ENCODE assay signal across 8 cellular contexts in genomic region chr15:85858586-85859375, GRCh38.
DNase-seq lines count a peak whose midpoint lies in the region; ATAC-seq and TF ChIP-seq lines count a peak whose summit lies in the region.

No MANE protein-coding gene starts in this region.

- H3K4me3 ChIP-seq in foreskin fibroblast (ENCODE audit: low read depth in 1 of 2, low read length in 2 of 2) (no peak overlapping the region), testis (no peak overlapping the region)

- H3K4me3 Mint-ChIP-seq in IgD-negative memory B cell = peak overlapping the region in 3 of 4 donors; percentile 42 to 73 (median 67)
- peak overlapping the region; percentile 47 for H3K4me3 Mint-ChIP-seq in activated T-helper 2 cell treated with anti-CD3 and anti-CD28 coated beads, Interferon-gamma antibody, Interleukin-2, Interleukin-4, amounts not matched to agents 10 μg/mL and 5 μg/mL and 100 μg/mL, durations not matched to agents 14 hours and 24 hours and 36 hours (ENCODE audit: low read depth)

- intact Hi-C loops in activated T-helper 2 cell treated with anti-CD3 and anti-CD28 coated beads, Interferon-gamma antibody, Interleukin-2, Interleukin-4, amounts not matched to agents 10 μg/mL and 5 μg/mL and 100 μg/mL, durations not matched to agents 14 hours and 24 hours and 36 hours (cut with micrococcal nuclease) = loop anchor here (10.0 kb wide), 1 partner anchor 376 kb away; no protein-coding TSS in a partner anchor
- intact Hi-C loops in testis (cut with DNase I; ENCODE audit: low total_unique reads) = no loop called here

- H3K27ac Mint-ChIP-seq in IgD-negative memory B cell = peak overlapping the region in 2 of 3 donors; percentile 63 to 77
- no peak overlapping the region for H3K27ac Mint-ChIP-seq in activated T-helper 2 cell treated with anti-CD3 and anti-CD28 coated beads, Interferon-gamma antibody, Interleukin-2, Interleukin-4, amounts not matched to agents 10 μg/mL and 5 μg/mL and 100 μg/mL, durations not matched to agents 14 hours and 24 hours and 36 hours

- TF ChIP-seq POLR2A in testis (IDR thresholded peaks at IDR 0.05) = no peak

- no peaks in the 10 kb centered on the region for H3K27me3 ChIP-seq in testis

- TF ChIP-seq CTCF in foreskin fibroblast (IDR thresholded peaks at IDR 0.05; ENCODE audit: low read depth, low read length) (peak; percentile 65), testis (IDR thresholded peaks at IDR 0.05) (peak; percentile 50 to 74 (median 65))

- H3K27ac ChIP-seq in testis = no peak overlapping the region

- no peaks in the 10 kb centered on the region for H3K36me3 Mint-ChIP-seq in IgD-negative memory B cell
- H3K36me3 Mint-ChIP-seq in activated T-helper 2 cell treated with anti-CD3 and anti-CD28 coated beads, Interferon-gamma antibody, Interleukin-2, Interleukin-4, amounts not matched to agents 10 μg/mL and 5 μg/mL and 100 μg/mL, durations not matched to agents 14 hours and 24 hours and 36 hours (ENCODE audit: low read depth) = no peaks in the 10 kb centered on the region

- WGBS in testis, 2 donors = 14 to 22% methylated on average over 3 to 19 of the region's 19 CpGs

- peak; percentile 95 for ATAC-seq in GM21619 (IDR thresholded peaks at IDR 0.05; ENCODE audit: unreplicated experiment)

- peaks cover 20% of the 10 kb centered on the region for H3K27me3 Mint-ChIP-seq in IgD-negative memory B cell
- peaks cover 28% of the 10 kb centered on the region for H3K27me3 Mint-ChIP-seq in activated T-helper 2 cell treated with anti-CD3 and anti-CD28 coated beads, Interferon-gamma antibody, Interleukin-2, Interleukin-4, amounts not matched to agents 10 μg/mL and 5 μg/mL and 100 μg/mL, durations not matched to agents 14 hours and 24 hours and 36 hours (ENCODE audit: low read depth)

- DNase-seq in Daoy (ENCODE audit: low read depth) (peak; percentile 54), RPMI7951 (ENCODE audit: low read depth) (peak; percentile 68), foreskin fibroblast (peak; percentile 38 to 78), nucleus accumbens (lab: John Stamatoyannopoulos, UW) (peak in 48 of 56 donors; percentile 9 to 81 (median 38)), testis (peak; percentile 77)
- DNase-seq in activated T-helper 2 cell treated with anti-CD3 and anti-CD28 coated beads, Interferon-gamma antibody, Interleukin-2, Interleukin-4, amounts not matched to agents 10 μg/mL and 5 μg/mL and 100 μg/mL, durations not matched to agents 14 hours and 24 hours and 36 hours (ENCODE audit: low spot score) = peak; percentile 61

- peaks cover 6 to 15% (median 9%) of the 10 kb centered on the region in 3 donors for H3K4me1 Mint-ChIP-seq in IgD-negative memory B cell
- peaks cover 6% of the 10 kb centered on the region for H3K4me1 Mint-ChIP-seq in activated T-helper 2 cell treated with anti-CD3 and anti-CD28 coated beads, Interferon-gamma antibody, Interleukin-2, Interleukin-4, amounts not matched to agents 10 μg/mL and 5 μg/mL and 100 μg/mL, durations not matched to agents 14 hours and 24 hours and 36 hours (ENCODE audit: low read depth)

- no peaks in the 10 kb centered on the region for H3K36me3 ChIP-seq in testis (ENCODE audit: low read depth, missing control alignments)

- H3K9me3 ChIP-seq in testis = no peaks in the 10 kb centered on the region

- H3K4me1 ChIP-seq in testis = peaks cover 3% of the 10 kb centered on the region

- H3K9me3 Mint-ChIP-seq in IgD-negative memory B cell = no peaks in the 10 kb centered on the region
- no peaks in the 10 kb centered on the region for H3K9me3 Mint-ChIP-seq in activated T-helper 2 cell treated with anti-CD3 and anti-CD28 coated beads, Interferon-gamma antibody, Interleukin-2, Interleukin-4, amounts not matched to agents 10 μg/mL and 5 μg/mL and 100 μg/mL, durations not matched to agents 14 hours and 24 hours and 36 hours
